ENCODE assay signal across 8 cellular contexts in genomic region chr9:109582386-109582785, GRCh38.
"Had no signal": no experiment of that assay in that cellular context is flagged by ENCODE, and none has a peak within 500 bp of the region (broad histone marks: within the 10 kb centered on the region; RNA-seq: fewer than 3 reads in every experiment).

No MANE protein-coding gene starts in this region.

- DNase-seq: GDM1, GF-D8 had no signal

- ATAC-seq: GM12878 had no signal

- H3K4me3 ChIP-seq: GM12878 had no signal

- FAIRE-seq: G401.6, GM12878, GM12891, GM12892, GM18507, GM19239 had no signal
